ENCODE assay signal across 13 cellular contexts in genomic region chr2:28334527-28334891, GRCh38. TPM values are rescaled to one million over a fixed set of nuclear protein-coding genes. Genes with fewer than 3 reads are reported as not detected.
A peak's percentile ranks its signal among the peaks of the same experiment; 100 is the strongest.
DNase-seq lines count a peak whose midpoint lies in the region; ATAC-seq and TF ChIP-seq lines count a peak whose summit lies in the region.
"Had no signal": no experiment of that assay in that cellular context is flagged by ENCODE, and none has a peak within 500 bp of the region (broad histone marks: within the 10 kb centered on the region; RNA-seq: fewer than 3 reads in every experiment).

No MANE protein-coding gene starts in this region.

- DNase-seq in NCI-H2029 (lab: John Stamatoyannopoulos, UW) = peak; percentile 22
- DNase-seq in cerebellum (ENCODE audit: low spot score) = peak; percentile 65
- no peak for DNase-seq in stimulated activated naive B cell treated with anti-CD40 and anti-IgM and Interleukin-4, amounts not matched to agents 10 μg/mL and 1 μg/mL and 100 μg/mL, for 72 hours
- DNase-seq in natural killer cell treated with Interleukin-12 subunit alpha and Interleukin-12 subunit beta and Interleukin-15 and Interleukin-18, amount 100 ng/mL, for 72 hours (ENCODE audit: low spot score) = no peak
- DNase-seq in stimulated activated CD4-positive, alpha-beta T cell treated with anti-CD3 and anti-CD28 coated beads, Interleukin-2, amount 100 ng/mL, for 24 hours = no peak
- DNase-seq: activated naive CD8-positive, alpha-beta T cell treated with anti-CD3 and anti-CD28 coated beads for 36 hours; lower lobe of right lung; naive B cell; spleen had no signal

- no peak for ATAC-seq in stimulated activated naive B cell treated with anti-CD40 and anti-IgM and Interleukin-4, amounts not matched to agents 10 μg/mL and 1 μg/mL and 100 μg/mL, for 72 hours (replicated peaks)
- no peak for ATAC-seq in GM21528 (IDR thresholded peaks at IDR 0.05; ENCODE audit: low FRiP score, unreplicated experiment)
- no peak for ATAC-seq in natural killer cell treated with Interleukin-12 subunit alpha and Interleukin-12 subunit beta and Interleukin-15 and Interleukin-18, amount 100 ng/mL, for 72 hours
- no peak for ATAC-seq in GM21423 (IDR thresholded peaks at IDR 0.05; ENCODE audit: unreplicated experiment)

- peak overlapping the region; percentile 73 to 78 for H3K27ac ChIP-seq in liver (ENCODE audit: low read depth in 1 of 2, low read length in 2 of 2)
- H3K27ac ChIP-seq: lower lobe of right lung, spleen had no signal

- whole genome bisulfite sequencing in liver = 53% methylated on average over 8 of the region's 8 CpGs

- no peak for TF ChIP-seq CTCF in liver (IDR thresholded peaks at IDR 0.05; ENCODE audit: low read depth, low read length, missing input control)

- peaks cover 16 to 28% of the 10 kb centered on the region in 2 donors for H3K36me3 Mint-ChIP-seq in stimulated activated naive B cell treated with anti-CD40 and anti-IgM and Interleukin-4, amounts not matched to agents 10 μg/mL and 1 μg/mL and 100 μg/mL, for 72 hours
- peaks cover 8% of the 10 kb centered on the region for H3K36me3 Mint-ChIP-seq in natural killer cell treated with Interleukin-12 subunit alpha and Interleukin-12 subunit beta and Interleukin-15 and Interleukin-18, amount 100 ng/mL, for 72 hours

- no peaks in the 10 kb centered on the region for H3K9me3 Mint-ChIP-seq in stimulated activated naive B cell treated with anti-CD40 and anti-IgM and Interleukin-4, amounts not matched to agents 10 μg/mL and 1 μg/mL and 100 μg/mL, for 72 hours
- H3K9me3 Mint-ChIP-seq in natural killer cell treated with Interleukin-12 subunit alpha and Interleukin-12 subunit beta and Interleukin-15 and Interleukin-18, amount 100 ng/mL, for 72 hours = no peaks in the 10 kb centered on the region
- H3K9me3 Mint-ChIP-seq: activated naive CD8-positive, alpha-beta T cell treated with anti-CD3 and anti-CD28 coated beads for 36 hours; naive B cell had no signal

- H3K4me1 ChIP-seq in liver (ENCODE audit: control insufficient read depth in 4 of 4, insufficient read depth in 4 of 4, low read length in 3 of 4) = peaks cover 17 to 38% (median 31%) of the 10 kb centered on the region in 4 donors

- peak in 1 of 2 donors; percentile 9 for TF ChIP-seq RAD21 in liver (IDR thresholded peaks at IDR 0.05)

- H3K27ac Mint-ChIP-seq in stimulated activated naive B cell treated with anti-CD40 and anti-IgM and Interleukin-4, amounts not matched to agents 10 μg/mL and 1 μg/mL and 100 μg/mL, for 72 hours = peak overlapping the region; percentile 70
- no peak overlapping the region for H3K27ac Mint-ChIP-seq in natural killer cell treated with Interleukin-12 subunit alpha and Interleukin-12 subunit beta and Interleukin-15 and Interleukin-18, amount 100 ng/mL, for 72 hours
- H3K27ac Mint-ChIP-seq: activated naive CD8-positive, alpha-beta T cell treated with anti-CD3 and anti-CD28 coated beads for 36 hours had no signal

- no peaks in the 10 kb centered on the region for H3K27me3 Mint-ChIP-seq in stimulated activated naive B cell treated with anti-CD40 and anti-IgM and Interleukin-4, amounts not matched to agents 10 μg/mL and 1 μg/mL and 100 μg/mL, for 72 hours
- no peaks in the 10 kb centered on the region for H3K27me3 Mint-ChIP-seq in natural killer cell treated with Interleukin-12 subunit alpha and Interleukin-12 subunit beta and Interleukin-15 and Interleukin-18, amount 100 ng/mL, for 72 hours
- H3K27me3 Mint-ChIP-seq: activated naive CD8-positive, alpha-beta T cell treated with anti-CD3 and anti-CD28 coated beads for 36 hours; naive B cell had no signal

- H3K27me3 ChIP-seq in liver (ENCODE audit: control insufficient read depth in 4 of 4, insufficient read depth in 4 of 4, low read length in 3 of 4) = no peaks in the 10 kb centered on the region
- H3K27me3 ChIP-seq: dorsolateral prefrontal cortex, spleen had no signal

- H3K9ac ChIP-seq in liver (ENCODE audit: low read depth in 1 of 2, low read length in 2 of 2) = no peak overlapping the region

- H3K36me3 ChIP-seq in liver (ENCODE audit: control insufficient read depth in 4 of 4, insufficient read depth in 3 of 4, low read depth in 1 of 4, low read length in 3 of 4) = no peaks in the 10 kb centered on the region
- H3K36me3 ChIP-seq: lower lobe of right lung had no signal

- H3K4me3 ChIP-seq in liver (ENCODE audit: low read depth in 1 of 3, low read length in 3 of 3) = no peak overlapping the region
- H3K4me3 ChIP-seq: dorsolateral prefrontal cortex, lower lobe of right lung, spleen had no signal

- no peaks in the 10 kb centered on the region for H3K9me3 ChIP-seq in liver (ENCODE audit: control insufficient read depth in 4 of 4, low read length in 3 of 4)
- H3K9me3 ChIP-seq: lower lobe of right lung, spleen had no signal

- H3K4me3 Mint-ChIP-seq in stimulated activated naive B cell treated with anti-CD40 and anti-IgM and Interleukin-4, amounts not matched to agents 10 μg/mL and 1 μg/mL and 100 μg/mL, for 72 hours = no peak overlapping the region
- H3K4me3 Mint-ChIP-seq in natural killer cell treated with Interleukin-12 subunit alpha and Interleukin-12 subunit beta and Interleukin-15 and Interleukin-18, amount 100 ng/mL, for 72 hours = no peak overlapping the region
- H3K4me3 Mint-ChIP-seq: activated naive CD8-positive, alpha-beta T cell treated with anti-CD3 and anti-CD28 coated beads for 36 hours; naive B cell had no signal

- peaks cover 0 to 4% of the 10 kb centered on the region in 2 donors for H3K4me1 Mint-ChIP-seq in stimulated activated naive B cell treated with anti-CD40 and anti-IgM and Interleukin-4, amounts not matched to agents 10 μg/mL and 1 μg/mL and 100 μg/mL, for 72 hours
- H3K4me1 Mint-ChIP-seq in natural killer cell treated with Interleukin-12 subunit alpha and Interleukin-12 subunit beta and Interleukin-15 and Interleukin-18, amount 100 ng/mL, for 72 hours (ENCODE audit: low read depth in 2 of 2) = peaks cover 9 to 23% of the 10 kb centered on the region in 2 donors
- H3K4me1 Mint-ChIP-seq: activated naive CD8-positive, alpha-beta T cell treated with anti-CD3 and anti-CD28 coated beads for 36 hours had no signal

TF ChIP-seq in liver, 16 proteins besides CTCF, POLR2A, EP300 and RAD21:
- TF ChIP-seq GABPA (IDR thresholded peaks at IDR 0.05 in 1 of 2, conservative IDR thresholded peaks at IDR 0.05 in 1 of 2) (no peak), HNF4A (conservative IDR thresholded peaks at IDR 0.05) (peak in 1 of 2 donors; percentile 30), RXRA (IDR thresholded peaks at IDR 0.05) (peak in 1 of 2 donors; percentile 49)

RNA-seq across cellular contexts. Expression of gene FOSL2, which starts 58.1 kb away (rescaled TPM):
- total RNA-seq in cerebellum = 5.8 TPM
- total RNA-seq in liver = 10 to 100 TPM in 1 of 2 donors, 1 to 10 TPM in 1; 2.0 to 10.7 TPM
- 1 to 10 TPM; 1.9 to 3.1 TPM for polyA plus RNA-seq in liver
- total RNA-seq in natural killer cell treated with Interleukin-12 subunit alpha and Interleukin-12 subunit beta and Interleukin-15 and Interleukin-18, amount 100 ng/mL, for 72 hours = 10 to 100 TPM; 44.5 to 52.5 TPM

Comparison
In these comparisons a context has a peak if more than half of its experiments do, and no peak if none do; other contexts are left out.
1. DNase-seq: peak in NCI-H2029 (single experiment) and cerebellum (single experiment); none in stimulated activated naive B cell treated with anti-CD40 and anti-IgM and Interleukin-4, amounts not matched to agents 10 μg/mL and 1 μg/mL and 100 μg/mL, for 72 hours (single experiment), natural killer cell treated with Interleukin-12 subunit alpha and Interleukin-12 subunit beta and Interleukin-15 and Interleukin-18, amount 100 ng/mL, for 72 hours (single experiment) and stimulated activated CD4-positive, alpha-beta T cell treated with anti-CD3 and anti-CD28 coated beads, Interleukin-2, amount 100 ng/mL, for 24 hours (0 of 2).